ENCODE assay signal across 25 cellular contexts in the genomic region with DNA sequence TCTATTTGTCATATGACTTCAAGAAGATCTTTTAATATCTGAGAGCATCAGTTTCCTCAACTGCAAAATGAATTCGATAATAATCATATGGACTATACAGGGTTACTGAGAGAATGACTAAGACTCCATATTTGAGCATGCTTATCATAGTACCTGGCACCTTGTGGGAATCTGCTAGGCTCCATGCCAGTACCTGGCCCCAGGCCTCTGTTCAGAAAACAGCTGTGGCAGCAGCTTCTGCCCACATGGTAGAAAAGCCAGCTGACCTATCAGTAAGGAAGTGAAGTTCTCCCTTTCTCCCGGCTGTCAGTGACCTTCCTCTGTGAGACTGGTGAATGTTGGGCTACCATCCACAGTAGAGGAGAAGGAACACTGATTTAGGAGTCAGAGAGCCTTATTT.
"Had no signal": no experiment of that assay in that cellular context is flagged by ENCODE, and none has a peak within 500 bp of the region (broad histone marks: within the 10 kb centered on the region; RNA-seq: fewer than 3 reads in every experiment).

No MANE protein-coding gene starts in this region.

- H3K9me3 ChIP-seq: esophagus muscularis mucosa, gastroesophageal sphincter, heart right ventricle, left ventricle myocardium inferior, lower lobe of right lung, ovary, right lobe of liver, stomach, thyroid gland, vagina had no signal

- ATAC-seq: foreskin keratinocyte, gastroesophageal sphincter, heart right ventricle, left colon, lower lobe of right lung, natural killer cell, right lobe of liver had no signal

- DNase-seq: dermis blood vessel endothelial cell; effector memory CD4-positive, alpha-beta T cell; foreskin keratinocyte; heart right ventricle; hippocampal formation; left colon; left ventricle myocardium inferior; lower lobe of right lung; natural killer cell; occipital lobe; ovary; right lobe of liver; stimulated activated CD4-positive, alpha-beta T cell treated with anti-CD3 and anti-CD28 coated beads, Interleukin-12 subunit alpha, Interleukin-12 subunit beta, amount 100 ng/mL, for 4 hours; stimulated activated CD4-positive, alpha-beta T cell treated with anti-CD3 and anti-CD28 coated beads, Interleukin-1b, Interleukin-23, amount 100 ng/mL, for 48 hours; stimulated activated CD4-positive, alpha-beta T cell treated with anti-CD3 and anti-CD28 coated beads, Interleukin-4, amount 100 ng/mL, for 1 hour; stimulated activated CD8-positive, alpha-beta memory T cell treated with anti-CD3 and anti-CD28 coated beads, Interleukin-4, amount 100 ng/mL, for 48 hours; stimulated activated naive CD4-positive, alpha-beta T cell; stomach; thyroid gland; trophoblast cell had no signal

- H3K36me3 ChIP-seq: esophagus muscularis mucosa, gastroesophageal sphincter, heart right ventricle, left ventricle myocardium inferior, lower lobe of right lung, ovary, right lobe of liver, stomach, thyroid gland, vagina had no signal

- H3K27me3 ChIP-seq: esophagus muscularis mucosa, foreskin keratinocyte, gastroesophageal sphincter, ovary, right lobe of liver, stomach, thyroid gland, vagina had no signal

- H3K27ac ChIP-seq: coronary artery, esophagus muscularis mucosa, foreskin keratinocyte, gastroesophageal sphincter, heart right ventricle, left ventricle myocardium inferior, lower lobe of right lung, ovary, right lobe of liver, stomach, thyroid gland, vagina had no signal

- H3K4me1 ChIP-seq: esophagus muscularis mucosa, foreskin keratinocyte, gastroesophageal sphincter, heart right ventricle, left ventricle myocardium inferior, lower lobe of right lung, right lobe of liver, stomach, thyroid gland had no signal

- H3K4me3 ChIP-seq: coronary artery, esophagus muscularis mucosa, gastroesophageal sphincter, heart right ventricle, left ventricle myocardium inferior, lower lobe of right lung, ovary, right lobe of liver, smooth muscle cell, stomach, thyroid gland, vagina had no signal
